ENCODE assay signal across 1 cellular context in the genomic region with DNA sequence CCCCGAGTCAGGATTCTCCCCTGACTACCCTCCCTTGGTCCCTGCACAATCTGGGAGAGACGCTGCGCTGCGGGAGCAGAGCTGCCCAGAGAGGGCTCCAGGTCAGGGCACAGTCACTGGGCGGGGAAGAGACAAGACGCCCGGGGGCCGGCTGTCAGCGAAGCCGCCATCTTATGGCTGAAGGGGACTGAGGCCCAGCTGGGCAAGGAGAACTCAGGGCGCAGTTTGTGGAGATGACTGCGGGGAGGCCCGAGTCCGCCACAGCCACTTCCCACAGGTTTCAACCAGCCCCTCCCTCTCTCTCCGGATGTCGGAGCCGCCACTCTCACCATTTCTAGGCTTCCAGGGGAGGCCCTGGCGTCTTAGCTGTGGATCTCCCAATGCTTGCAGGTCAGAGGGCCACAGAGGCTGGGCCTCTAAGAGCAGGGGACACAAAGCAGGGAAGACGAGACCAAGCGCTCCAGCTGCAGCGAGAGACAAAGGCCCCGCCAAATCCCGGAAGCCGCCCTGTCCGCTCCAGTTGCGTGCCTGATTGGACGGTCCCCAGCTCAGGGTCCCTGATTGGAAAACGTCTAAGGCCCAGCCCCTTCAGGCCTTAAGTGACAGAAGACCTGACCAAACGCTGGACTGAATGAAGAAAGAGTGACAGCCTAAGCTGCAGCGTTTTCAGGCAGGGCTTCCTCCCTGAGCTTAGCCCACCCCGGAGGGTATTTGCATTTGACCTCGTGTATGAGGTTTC.
TF ChIP-seq lines count a peak whose summit lies in the region.

A gene (minus strand): TSS at position 484 of the 739 bp plus-strand sequence. CDS start 152 bp downstream, at position 332.

TF ChIP-seq in HepG2, 621 proteins besides CTCF, POLR2A, EP300 and RAD21 (continued from another document and continues in another):
- TF ChIP-seq MAF1 (CRISPR knock-in tag; IDR thresholded peaks at IDR 0.05; ENCODE audit: borderline replicate concordance), result no peak
- TF ChIP-seq ZNF792 (CRISPR knock-in tag; IDR thresholded peaks at IDR 0.05), result no peak
- TF ChIP-seq ISL2 (CRISPR knock-in tag; IDR thresholded peaks at IDR 0.05), result 0 out of 2 replicates have a peak, but pooled peaks have one; percentile 23
- no peak for TF ChIP-seq SNAI1 (CRISPR knock-in tag; IDR thresholded peaks at IDR 0.05; ENCODE audit: borderline replicate concordance)
- no peak for TF ChIP-seq SATB2 (CRISPR knock-in tag; IDR thresholded peaks at IDR 0.05)
- TF ChIP-seq AKAP8 (CRISPR knock-in tag; IDR thresholded peaks at IDR 0.05), result no peak
- 0 out of 2 replicates have a peak, but pooled peaks have one; percentile 79 for TF ChIP-seq KDM2A (CRISPR knock-in tag; IDR thresholded peaks at IDR 0.05; ENCODE audit: borderline replicate concordance, low read depth)
- no peak for TF ChIP-seq ZNF589 (CRISPR knock-in tag; conservative IDR thresholded peaks at IDR 0.05)
- no peak for TF ChIP-seq ZNF24 (IDR thresholded peaks at IDR 0.05)
- no peak for TF ChIP-seq ZNF496 (CRISPR knock-in tag; IDR thresholded peaks at IDR 0.05; ENCODE audit: insufficient replicate concordance)
- TF ChIP-seq, protein P1, sequence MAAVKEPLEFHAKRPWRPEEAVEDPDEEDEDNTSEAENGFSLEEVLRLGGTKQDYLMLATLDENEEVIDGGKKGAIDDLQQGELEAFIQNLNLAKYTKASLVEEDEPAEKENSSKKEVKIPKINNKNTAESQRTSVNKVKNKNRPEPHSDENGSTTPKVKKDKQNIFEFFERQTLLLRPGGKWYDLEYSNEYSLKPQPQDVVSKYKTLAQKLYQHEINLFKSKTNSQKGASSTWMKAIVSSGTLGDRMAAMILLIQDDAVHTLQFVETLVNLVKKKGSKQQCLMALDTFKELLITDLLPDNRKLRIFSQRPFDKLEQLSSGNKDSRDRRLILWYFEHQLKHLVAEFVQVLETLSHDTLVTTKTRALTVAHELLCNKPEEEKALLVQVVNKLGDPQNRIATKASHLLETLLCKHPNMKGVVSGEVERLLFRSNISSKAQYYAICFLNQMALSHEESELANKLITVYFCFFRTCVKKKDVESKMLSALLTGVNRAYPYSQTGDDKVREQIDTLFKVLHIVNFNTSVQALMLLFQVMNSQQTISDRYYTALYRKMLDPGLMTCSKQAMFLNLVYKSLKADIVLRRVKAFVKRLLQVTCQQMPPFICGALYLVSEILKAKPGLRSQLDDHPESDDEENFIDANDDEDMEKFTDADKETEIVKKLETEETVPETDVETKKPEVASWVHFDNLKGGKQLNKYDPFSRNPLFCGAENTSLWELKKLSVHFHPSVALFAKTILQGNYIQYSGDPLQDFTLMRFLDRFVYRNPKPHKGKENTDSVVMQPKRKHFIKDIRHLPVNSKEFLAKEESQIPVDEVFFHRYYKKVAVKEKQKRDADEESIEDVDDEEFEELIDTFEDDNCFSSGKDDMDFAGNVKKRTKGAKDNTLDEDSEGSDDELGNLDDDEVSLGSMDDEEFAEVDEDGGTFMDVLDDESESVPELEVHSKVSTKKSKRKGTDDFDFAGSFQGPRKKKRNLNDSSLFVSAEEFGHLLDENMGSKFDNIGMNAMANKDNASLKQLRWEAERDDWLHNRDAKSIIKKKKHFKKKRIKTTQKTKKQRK (IDR thresholded peaks at IDR 0.05; ENCODE audit: low read length), result no peak
- no peak for TF ChIP-seq RCOR2 (CRISPR knock-in tag; IDR thresholded peaks at IDR 0.05)
- TF ChIP-seq ARID2 (CRISPR knock-in tag; IDR thresholded peaks at IDR 0.05; ENCODE audit: borderline replicate concordance), result no peak
- TF ChIP-seq ELF3 (CRISPR knock-in tag; IDR thresholded peaks at IDR 0.05), result 0 out of 2 replicates have a peak, but pooled peaks have one; percentile 40
- no peak for TF ChIP-seq HOXA5 (CRISPR knock-in tag; IDR thresholded peaks at IDR 0.05)
- TF ChIP-seq SCMH1 (CRISPR knock-in tag; IDR thresholded peaks at IDR 0.05; ENCODE audit: borderline replicate concordance), result no peak
- 0 out of 2 replicates have a peak, but pooled peaks have one; percentile 53 for TF ChIP-seq NKX3-1 (CRISPR knock-in tag; IDR thresholded peaks at IDR 0.05)
- no peak for TF ChIP-seq ZNF460 (CRISPR knock-in tag; IDR thresholded peaks at IDR 0.05; ENCODE audit: borderline replicate concordance)
- TF ChIP-seq, protein P2, sequence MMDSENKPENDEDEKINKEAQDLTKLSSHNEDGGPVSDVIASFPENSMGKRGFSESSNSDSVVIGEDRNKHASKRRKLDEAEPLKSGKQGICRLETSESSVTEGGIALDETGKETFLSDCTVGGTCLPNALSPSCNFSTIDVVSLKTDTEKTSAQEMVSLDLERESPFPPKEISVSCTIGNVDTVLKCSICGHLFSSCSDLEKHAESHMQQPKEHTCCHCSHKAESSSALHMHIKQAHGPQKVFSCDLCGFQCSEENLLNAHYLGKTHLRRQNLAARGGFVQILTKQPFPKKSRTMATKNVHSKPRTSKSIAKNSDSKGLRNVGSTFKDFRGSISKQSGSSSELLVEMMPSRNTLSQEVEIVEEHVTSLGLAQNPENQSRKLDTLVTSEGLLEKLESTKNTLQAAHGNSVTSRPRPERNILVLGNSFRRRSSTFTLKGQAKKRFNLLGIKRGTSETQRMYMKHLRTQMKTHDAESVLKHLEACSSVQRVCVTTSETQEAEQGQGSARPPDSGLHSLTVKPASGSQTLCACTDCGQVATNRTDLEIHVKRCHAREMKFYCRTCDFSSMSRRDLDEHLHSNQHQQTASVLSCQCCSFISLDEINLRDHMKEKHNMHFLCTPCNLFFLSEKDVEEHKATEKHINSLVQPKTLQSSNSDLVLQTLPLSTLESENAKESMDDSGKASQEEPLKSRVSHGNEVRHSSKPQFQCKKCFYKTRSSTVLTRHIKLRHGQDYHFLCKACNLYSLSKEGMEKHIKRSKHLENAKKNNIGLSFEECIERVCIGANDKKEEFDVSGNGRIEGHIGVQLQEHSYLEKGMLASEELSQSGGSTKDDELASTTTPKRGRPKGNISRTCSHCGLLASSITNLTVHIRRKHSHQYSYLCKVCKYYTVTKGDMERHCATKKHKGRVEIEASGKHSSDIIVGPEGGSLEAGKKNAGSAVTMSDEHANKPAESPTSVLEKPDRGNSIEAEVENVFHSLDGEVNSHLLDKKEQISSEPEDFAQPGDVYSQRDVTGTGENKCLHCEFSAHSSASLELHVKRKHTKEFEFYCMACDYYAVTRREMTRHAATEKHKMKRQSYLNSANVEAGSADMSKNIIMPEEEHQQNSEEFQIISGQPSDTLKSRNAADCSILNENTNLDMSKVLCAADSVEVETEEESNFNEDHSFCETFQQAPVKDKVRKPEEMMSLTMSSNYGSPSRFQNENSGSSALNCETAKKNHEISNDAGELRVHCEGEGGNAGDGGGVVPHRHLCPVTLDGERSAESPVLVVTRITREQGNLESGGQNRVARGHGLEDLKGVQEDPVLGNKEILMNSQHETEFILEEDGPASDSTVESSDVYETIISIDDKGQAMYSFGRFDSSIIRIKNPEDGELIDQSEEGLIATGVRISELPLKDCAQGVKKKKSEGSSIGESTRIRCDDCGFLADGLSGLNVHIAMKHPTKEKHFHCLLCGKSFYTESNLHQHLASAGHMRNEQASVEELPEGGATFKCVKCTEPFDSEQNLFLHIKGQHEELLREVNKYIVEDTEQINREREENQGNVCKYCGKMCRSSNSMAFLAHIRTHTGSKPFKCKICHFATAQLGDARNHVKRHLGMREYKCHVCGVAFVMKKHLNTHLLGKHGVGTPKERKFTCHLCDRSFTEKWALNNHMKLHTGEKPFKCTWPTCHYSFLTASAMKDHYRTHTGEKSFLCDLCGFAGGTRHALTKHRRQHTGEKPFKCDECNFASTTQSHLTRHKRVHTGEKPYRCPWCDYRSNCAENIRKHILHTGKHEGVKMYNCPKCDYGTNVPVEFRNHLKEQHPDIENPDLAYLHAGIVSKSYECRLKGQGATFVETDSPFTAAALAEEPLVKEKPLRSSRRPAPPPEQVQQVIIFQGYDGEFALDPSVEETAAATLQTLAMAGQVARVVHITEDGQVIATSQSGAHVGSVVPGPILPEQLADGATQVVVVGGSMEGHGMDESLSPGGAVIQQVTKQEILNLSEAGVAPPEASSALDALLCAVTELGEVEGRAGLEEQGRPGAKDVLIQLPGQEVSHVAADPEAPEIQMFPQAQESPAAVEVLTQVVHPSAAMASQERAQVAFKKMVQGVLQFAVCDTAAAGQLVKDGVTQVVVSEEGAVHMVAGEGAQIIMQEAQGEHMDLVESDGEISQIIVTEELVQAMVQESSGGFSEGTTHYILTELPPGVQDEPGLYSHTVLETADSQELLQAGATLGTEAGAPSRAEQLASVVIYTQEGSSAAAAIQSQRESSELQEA (CRISPR knock-in tag; IDR thresholded peaks at IDR 0.05; ENCODE audit: not compliant biosample characterization), result no peak
- TF ChIP-seq ZNF225 (CRISPR knock-in tag; IDR thresholded peaks at IDR 0.05), result no peak
- TF ChIP-seq, protein P3, sequence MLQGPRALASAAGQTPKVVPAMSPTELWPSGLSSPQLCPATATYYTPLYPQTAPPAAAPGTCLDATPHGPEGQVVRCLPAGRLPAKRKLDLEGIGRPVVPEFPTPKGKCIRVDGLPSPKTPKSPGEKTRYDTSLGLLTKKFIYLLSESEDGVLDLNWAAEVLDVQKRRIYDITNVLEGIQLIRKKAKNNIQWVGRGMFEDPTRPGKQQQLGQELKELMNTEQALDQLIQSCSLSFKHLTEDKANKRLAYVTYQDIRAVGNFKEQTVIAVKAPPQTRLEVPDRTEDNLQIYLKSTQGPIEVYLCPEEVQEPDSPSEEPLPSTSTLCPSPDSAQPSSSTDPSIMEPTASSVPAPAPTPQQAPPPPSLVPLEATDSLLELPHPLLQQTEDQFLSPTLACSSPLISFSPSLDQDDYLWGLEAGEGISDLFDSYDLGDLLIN (CRISPR knock-in tag; IDR thresholded peaks at IDR 0.05; ENCODE audit: borderline replicate concordance), result no peak
- no peak for TF ChIP-seq TMF1 (CRISPR knock-in tag; IDR thresholded peaks at IDR 0.05; ENCODE audit: low read depth)
- no peak for TF ChIP-seq TGIF2 (CRISPR knock-in tag; IDR thresholded peaks at IDR 0.05)
- no peak for TF ChIP-seq ZIK1 (CRISPR knock-in tag; IDR thresholded peaks at IDR 0.05; ENCODE audit: borderline replicate concordance, low read depth)
- TF ChIP-seq CBX2 (IDR thresholded peaks at IDR 0.05; ENCODE audit: low read depth, low read length), result no peak
- no peak for TF ChIP-seq CBX2 (CRISPR knock-in tag; IDR thresholded peaks at IDR 0.05; ENCODE audit: low read depth)
- TF ChIP-seq SRY (CRISPR knock-in tag; IDR thresholded peaks at IDR 0.05), result no peak
- no peak for TF ChIP-seq GZF1 (CRISPR knock-in tag; IDR thresholded peaks at IDR 0.05)
- TF ChIP-seq, protein P4, sequence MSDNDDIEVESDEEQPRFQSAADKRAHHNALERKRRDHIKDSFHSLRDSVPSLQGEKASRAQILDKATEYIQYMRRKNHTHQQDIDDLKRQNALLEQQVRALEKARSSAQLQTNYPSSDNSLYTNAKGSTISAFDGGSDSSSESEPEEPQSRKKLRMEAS (IDR thresholded peaks at IDR 0.05), result 0 out of 2 replicates have a peak, but pooled peaks have one; percentile 34
- TF ChIP-seq ZNF326 (CRISPR knock-in tag; IDR thresholded peaks at IDR 0.05; ENCODE audit: borderline replicate concordance), result no peak
- TF ChIP-seq, protein P5, sequence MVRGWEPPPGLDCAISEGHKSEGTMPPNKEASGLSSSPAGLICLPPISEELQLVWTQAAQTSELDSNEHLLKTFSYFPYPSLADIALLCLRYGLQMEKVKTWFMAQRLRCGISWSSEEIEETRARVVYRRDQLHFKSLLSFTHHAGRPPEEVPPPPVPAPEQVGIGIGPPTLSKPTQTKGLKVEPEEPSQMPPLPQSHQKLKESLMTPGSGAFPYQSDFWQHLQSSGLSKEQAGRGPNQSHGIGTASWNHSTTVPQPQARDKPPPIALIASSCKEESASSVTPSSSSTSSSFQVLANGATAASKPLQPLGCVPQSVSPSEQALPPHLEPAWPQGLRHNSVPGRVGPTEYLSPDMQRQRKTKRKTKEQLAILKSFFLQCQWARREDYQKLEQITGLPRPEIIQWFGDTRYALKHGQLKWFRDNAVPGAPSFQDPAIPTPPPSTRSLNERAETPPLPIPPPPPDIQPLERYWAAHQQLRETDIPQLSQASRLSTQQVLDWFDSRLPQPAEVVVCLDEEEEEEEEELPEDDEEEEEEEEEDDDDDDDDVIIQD (CRISPR knock-in tag; IDR thresholded peaks at IDR 0.05; ENCODE audit: low read depth), result no peak
- peak; percentile 27 for TF ChIP-seq CBX1 (IDR thresholded peaks at IDR 0.05; ENCODE audit: low read depth)
- TF ChIP-seq ZNF619 (CRISPR knock-in tag; IDR thresholded peaks at IDR 0.05), result no peak
- no peak for TF ChIP-seq ZNF296 (CRISPR knock-in tag; conservative IDR thresholded peaks at IDR 0.05)
- TF ChIP-seq ZSCAN9 (CRISPR knock-in tag; IDR thresholded peaks at IDR 0.05; ENCODE audit: borderline replicate concordance), result no peak
- peak; percentile 47 for TF ChIP-seq ASH2L (IDR thresholded peaks at IDR 0.05; ENCODE audit: insufficient read length, low read depth, low read length)
- no peak for TF ChIP-seq HNRNPUL1 (IDR thresholded peaks at IDR 0.05; ENCODE audit: low read depth, low read length)
- no peak for TF ChIP-seq ZFP1 (CRISPR knock-in tag; IDR thresholded peaks at IDR 0.05)
- TF ChIP-seq NFE2L1 (CRISPR knock-in tag; IDR thresholded peaks at IDR 0.05; ENCODE audit: borderline replicate concordance), result no peak
- TF ChIP-seq NFIC (IDR thresholded peaks at IDR 0.05; ENCODE audit: low read length), result no peak
- no peak for TF ChIP-seq FOXP1 (IDR thresholded peaks at IDR 0.05)
- no peak for TF ChIP-seq FOXP1 (CRISPR knock-in tag; IDR thresholded peaks at IDR 0.05)
- no peak for TF ChIP-seq ZNF562 (CRISPR knock-in tag; IDR thresholded peaks at IDR 0.05; ENCODE audit: borderline replicate concordance)
- TF ChIP-seq ZNF432 (CRISPR knock-in tag; IDR thresholded peaks at IDR 0.05; ENCODE audit: borderline replicate concordance), result no peak
- TF ChIP-seq, protein P6, sequence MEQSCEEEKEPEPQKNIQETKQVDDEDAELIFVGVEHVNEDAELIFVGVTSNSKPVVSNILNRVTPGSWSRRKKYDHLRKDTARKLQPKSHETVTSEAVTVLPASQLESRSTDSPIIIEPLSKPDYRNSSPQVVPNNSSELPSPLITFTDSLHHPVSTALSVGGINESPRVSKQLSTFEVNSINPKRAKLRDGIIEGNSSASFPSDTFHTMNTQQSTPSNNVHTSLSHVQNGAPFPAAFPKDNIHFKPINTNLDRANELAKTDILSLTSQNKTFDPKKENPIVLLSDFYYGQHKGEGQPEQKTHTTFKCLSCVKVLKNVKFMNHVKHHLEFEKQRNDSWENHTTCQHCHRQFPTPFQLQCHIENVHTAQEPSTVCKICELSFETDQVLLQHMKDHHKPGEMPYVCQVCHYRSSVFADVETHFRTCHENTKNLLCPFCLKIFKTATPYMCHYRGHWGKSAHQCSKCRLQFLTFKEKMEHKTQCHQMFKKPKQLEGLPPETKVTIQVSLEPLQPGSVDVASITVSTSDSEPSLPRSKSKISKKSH (CRISPR knock-in tag; IDR thresholded peaks at IDR 0.05; ENCODE audit: borderline replicate concordance), result peak; percentile 52; the same call in 1 of the 2 replicates
- peak; percentile 72 for TF ChIP-seq POLR2AphosphoS5 (IDR thresholded peaks at IDR 0.05; ENCODE audit: low read depth, low read length)
- TF ChIP-seq, protein P7, sequence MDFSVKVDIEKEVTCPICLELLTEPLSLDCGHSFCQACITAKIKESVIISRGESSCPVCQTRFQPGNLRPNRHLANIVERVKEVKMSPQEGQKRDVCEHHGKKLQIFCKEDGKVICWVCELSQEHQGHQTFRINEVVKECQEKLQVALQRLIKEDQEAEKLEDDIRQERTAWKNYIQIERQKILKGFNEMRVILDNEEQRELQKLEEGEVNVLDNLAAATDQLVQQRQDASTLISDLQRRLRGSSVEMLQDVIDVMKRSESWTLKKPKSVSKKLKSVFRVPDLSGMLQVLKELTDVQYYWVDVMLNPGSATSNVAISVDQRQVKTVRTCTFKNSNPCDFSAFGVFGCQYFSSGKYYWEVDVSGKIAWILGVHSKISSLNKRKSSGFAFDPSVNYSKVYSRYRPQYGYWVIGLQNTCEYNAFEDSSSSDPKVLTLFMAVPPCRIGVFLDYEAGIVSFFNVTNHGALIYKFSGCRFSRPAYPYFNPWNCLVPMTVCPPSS (IDR thresholded peaks at IDR 0.05), result no peak
- TF ChIP-seq SNAPC2 (CRISPR knock-in tag; IDR thresholded peaks at IDR 0.05), result no peak
